Comparison of ENCODE assay signal across 9 cellular contexts in genomic region chr13:113029487-113030258, GRCh38.
DNase-seq lines count a peak whose midpoint lies in the region; ATAC-seq, FAIRE-seq and TF ChIP-seq lines count a peak whose summit lies in the region.
"Had no signal": no experiment of that assay in that cellular context is flagged by ENCODE, and none has a peak within 500 bp of the region (broad histone marks: within the 10 kb centered on the region; RNA-seq: fewer than 3 reads in every experiment).

No MANE protein-coding gene starts in this region.

- DNase-seq in DMS79 (lab: John Stamatoyannopoulos, UW) (peak; percentile 47), KBM-7 (peak; percentile 45), endothelial cell of umbilical vein (ENCODE audit: low read depth, low spot score) (peak; percentile 35), posterior cingulate gyrus (peak in 7 of 10 donors; percentile 59 to 94 (median 74))
- DNase-seq in activated CD8-positive, alpha-beta T cell treated with anti-CD3 and anti-CD28 coated beads for 36 hours = peak; percentile 73

- no peaks in the 10 kb centered on the region for H3K4me1 ChIP-seq in endothelial cell of umbilical vein (ENCODE audit: control insufficient read depth, extremely low read depth, insufficient read depth, low read length)

- peak; percentile 89 for ATAC-seq in activated CD8-positive, alpha-beta T cell treated with anti-CD3 and anti-CD28 coated beads for 36 hours
- no peak for ATAC-seq in GM21423 (IDR thresholded peaks at IDR 0.05; ENCODE audit: unreplicated experiment)
- ATAC-seq in GM19328 (IDR thresholded peaks at IDR 0.05; ENCODE audit: unreplicated experiment) = no peak
- ATAC-seq in HG03095 (IDR thresholded peaks at IDR 0.05; ENCODE audit: unreplicated experiment) = no peak

- H2AFZ ChIP-seq in endothelial cell of umbilical vein (ENCODE audit: low read depth, low read length) = no peak overlapping the region

- no peaks in the 10 kb centered on the region for H3K9me1 ChIP-seq in endothelial cell of umbilical vein (replicated peaks; ENCODE audit: control insufficient read depth, extremely low read depth, insufficient read depth, low read length)

- peak; percentile 96 for TF ChIP-seq CTCF in activated CD8-positive, alpha-beta T cell treated with anti-CD3 and anti-CD28 coated beads for 36 hours (IDR thresholded peaks at IDR 0.05)
- peak; percentile 81 to 91 for TF ChIP-seq CTCF in endothelial cell of umbilical vein (IDR thresholded peaks at IDR 0.05; ENCODE audit: extremely low read depth in 1 of 2, insufficient read depth in 1 of 2, low read depth in 1 of 2, low read length in 2 of 2)

- no peaks in the 10 kb centered on the region for H3K36me3 Mint-ChIP-seq in activated CD8-positive, alpha-beta T cell treated with anti-CD3 and anti-CD28 coated beads for 36 hours (ENCODE audit: low read depth)

- no TSS peak for BruUV-seq in endothelial cell of umbilical vein (replicated peaks; lab: Mats Ljungman, UMichigan)

- H4K20me1 ChIP-seq in endothelial cell of umbilical vein (replicated peaks; ENCODE audit: control insufficient read depth, extremely low read depth, insufficient read depth, low read length) = no peaks in the 10 kb centered on the region

- no peak overlapping the region for H3K27ac Mint-ChIP-seq in activated CD8-positive, alpha-beta T cell treated with anti-CD3 and anti-CD28 coated beads for 36 hours
- H3K27ac Mint-ChIP-seq: stimulated activated naive CD8-positive, alpha-beta T cell treated with anti-CD3 and anti-CD28 coated beads, Interleukin-15, Interleukin-2, amounts not matched to agents 100 ng/mL and 50 ng/mL, for 24 hours had no signal

- no peak overlapping the region for H3K27ac ChIP-seq in endothelial cell of umbilical vein (ENCODE audit: insufficient read depth, low read depth, low read length)

- H3K4me3 Mint-ChIP-seq in activated CD8-positive, alpha-beta T cell treated with anti-CD3 and anti-CD28 coated beads for 36 hours = no peak overlapping the region
- H3K4me3 Mint-ChIP-seq: stimulated activated naive CD8-positive, alpha-beta T cell treated with anti-CD3 and anti-CD28 coated beads, Interleukin-15, Interleukin-2, amounts not matched to agents 100 ng/mL and 50 ng/mL, for 24 hours had no signal

- POLR2A ChIA-PET in activated CD8-positive, alpha-beta T cell treated with anti-CD3 and anti-CD28 coated beads for 36 hours (lab: Charles Lee) = interaction anchor here (0.7 kb wide), 1 partner anchor 344 kb away, joined by 3 read pairs; no protein-coding TSS in a partner anchor
- POLR2A ChIA-PET in endothelial cell of umbilical vein (lab: Charles Lee) = no interaction called here

- H3K9me3 ChIP-seq in endothelial cell of umbilical vein (replicated peaks; ENCODE audit: control insufficient read depth, insufficient read depth, low read length) = no peaks in the 10 kb centered on the region

- intact Hi-C loops in activated CD8-positive, alpha-beta T cell treated with anti-CD3 and anti-CD28 coated beads for 36 hours (cut with micrococcal nuclease) = loop anchor here (2.0 kb wide), 1 partner anchor 87 kb away; no protein-coding TSS in a partner anchor
- intact Hi-C loops in endothelial cell of umbilical vein (cut with micrococcal nuclease) = loop anchor here (1.0 to 10.0 kb wide), 2 partner anchors 87 to 395 kb away; no protein-coding TSS in a partner anchor
- intact Hi-C loops in posterior cingulate gyrus (cut with DNase I) = loop anchor here (2.0 kb wide), 1 partner anchor 87 kb away; no protein-coding TSS in a partner anchor

- H3K79me2 ChIP-seq in endothelial cell of umbilical vein (ENCODE audit: control insufficient read depth, insufficient read depth, low read length) = no peaks in the 10 kb centered on the region

- CTCF ChIA-PET in activated CD8-positive, alpha-beta T cell treated with anti-CD3 and anti-CD28 coated beads for 36 hours (lab: Charles Lee) = interaction anchor here (0.6 to 3.5 kb wide), 19 partner anchors 11 to 190 kb away, joined by 3 to 27 read pairs (median 3); partner anchors contain the start of gene MCF2L
- CTCF ChIA-PET in endothelial cell of umbilical vein (lab: Charles Lee) = interaction anchor here (0.6 to 5.7 kb wide), 26 partner anchors 8 to 364 kb away, joined by 3 to 114 read pairs (median 4); partner anchors contain the start of gene MCF2L

- no peaks in the 10 kb centered on the region for H3K27me3 Mint-ChIP-seq in activated CD8-positive, alpha-beta T cell treated with anti-CD3 and anti-CD28 coated beads for 36 hours
- H3K27me3 Mint-ChIP-seq: stimulated activated naive CD8-positive, alpha-beta T cell treated with anti-CD3 and anti-CD28 coated beads, Interleukin-15, Interleukin-2, amounts not matched to agents 100 ng/mL and 50 ng/mL, for 24 hours had no signal

- FAIRE-seq in endothelial cell of umbilical vein (lab: Jason Lieb, UNC) = peak; percentile 38

- no peak for TF ChIP-seq POLR2A in endothelial cell of umbilical vein (IDR thresholded peaks at IDR 0.05; ENCODE audit: low read depth, low read length)

- H3K9me3 Mint-ChIP-seq in activated CD8-positive, alpha-beta T cell treated with anti-CD3 and anti-CD28 coated beads for 36 hours = no peaks in the 10 kb centered on the region
- H3K9me3 Mint-ChIP-seq: stimulated activated naive CD8-positive, alpha-beta T cell treated with anti-CD3 and anti-CD28 coated beads, Interleukin-15, Interleukin-2, amounts not matched to agents 100 ng/mL and 50 ng/mL, for 24 hours had no signal

- H3K9ac ChIP-seq in endothelial cell of umbilical vein (replicated peaks; ENCODE audit: extremely low read depth, insufficient read depth, low read length) = no peak overlapping the region

- in situ Hi-C loops in KBM-7 (cut with MboI; ENCODE audit: low pct_unique_long_range_greater_than_20kb, low sequenced_read_pairs) = no loop called here

- H3K4me1 Mint-ChIP-seq in activated CD8-positive, alpha-beta T cell treated with anti-CD3 and anti-CD28 coated beads for 36 hours (ENCODE audit: low read depth) = no peaks in the 10 kb centered on the region

- H3K27me3 ChIP-seq in endothelial cell of umbilical vein (ENCODE audit: control insufficient read depth in 2 of 2, insufficient read depth in 2 of 2, low read length in 2 of 2) = no peaks in the 10 kb centered on the region

- no peak overlapping the region for H3K4me2 ChIP-seq in endothelial cell of umbilical vein (ENCODE audit: insufficient read depth, low read length)

- H3K36me3 ChIP-seq in endothelial cell of umbilical vein (ENCODE audit: control insufficient read depth in 2 of 2, extremely low read depth in 1 of 2, insufficient read depth in 2 of 2, low read length in 2 of 2) = no peaks in the 10 kb centered on the region

- dilution Hi-C loops in endothelial cell of umbilical vein (cut with MboI; ENCODE audit: extremely low pct_ligation_motif_present, low sequenced_read_pairs) = no loop called here

- no peak overlapping the region for H3K4me3 ChIP-seq in endothelial cell of umbilical vein (replicated peaks in 1 of 3; ENCODE audit: insufficient read depth in 1 of 3, low read depth in 1 of 3, low read length in 3 of 3)

TF ChIP-seq in endothelial cell of umbilical vein, 7 proteins besides CTCF, POLR2A, EP300 and RAD21:
- TF ChIP-seq EZH2 (IDR thresholded peaks at IDR 0.05; ENCODE audit: borderline replicate concordance, low read depth, low read length, severe bottlenecking) (no peak), JUN (IDR thresholded peaks at IDR 0.05; ENCODE audit: borderline replicate concordance, insufficient read depth, insufficient read length, low read depth) (no peak), POLR2AphosphoS5 (IDR thresholded peaks at IDR 0.05; ENCODE audit: insufficient read depth, low read depth, low read length) (no peak), MYC (IDR thresholded peaks at IDR 0.05; ENCODE audit: low read depth, low read length) (no peak), FOS (IDR thresholded peaks at IDR 0.05; ENCODE audit: borderline replicate concordance, insufficient read depth, low read length) (no peak), MAX (IDR thresholded peaks at IDR 0.05; ENCODE audit: insufficient read depth, insufficient read length) (no peak), GATA2 (IDR thresholded peaks at IDR 0.05; ENCODE audit: insufficient read depth, insufficient read length, low read depth, low read length) (no peak)
TF ChIP-seq in endothelial cell of umbilical vein: peak in this region for 0.
